34 cellular contexts compared by ENCODE assay signal in genomic region chr22:43639228-43639948, GRCh38.
"Had no signal": no experiment of that assay in that cellular context is flagged by ENCODE, and none has a peak within 500 bp of the region (broad histone marks: within the 10 kb centered on the region; RNA-seq: fewer than 3 reads in every experiment).

No MANE protein-coding gene starts in this region.

- DNase-seq: Karpas-422, Kasumi-1, MG63, MM.1S, MV-4-11, NCI-H1048, NCI-H1092, NCI-H1092 treated with DMSO at 0.1 percent for 48 hours, NCI-H1105, NCI-H1105 treated with DMSO at 0.1 percent for 48 hours, NCI-H1417, NCI-H1417 treated with DMSO at 0.1 percent for 48 hours, NCI-H1436, NCI-H1436 treated with DMSO at 0.1 percent for 48 hours, NCI-H146, NCI-H1694, NCI-H1694 treated with DMSO at 0.1 percent for 48 hours, NCI-H187, NCI-H187 treated with DMSO at 0.1 percent for 48 hours, NCI-H1930, NCI-H2029, NCI-H2029 treated with DMSO at 0.1 percent for 48 hours, NCI-H2081, NCI-H2081 treated with DMSO at 0.1 percent for 48 hours, NCI-H2107, NCI-H2171, NCI-H2171 treated with DMSO at 0.1 percent for 48 hours, NCI-H2227 treated with DMSO at 0.1 percent for 48 hours, NCI-H226, NCI-H345, NCI-H446, NCI-H446 treated with DMSO at 0.1 percent for 48 hours, NCI-H510A, NCI-H510A treated with DMSO at 0.1 percent for 48 hours had no signal

- H3K27me3 ChIP-seq: MG63 had no signal

- H3K4me3 ChIP-seq: MG63 had no signal

- H3K36me3 ChIP-seq: MG63 had no signal
